In genomic region chr7:74379938-74380337, GRCh38 we compare ENCODE assay signal across 15 cellular contexts.
DNase-seq lines count a peak whose midpoint lies in the region; ATAC-seq, FAIRE-seq and TF ChIP-seq lines count a peak whose summit lies in the region.
"Had no signal": no experiment of that assay in that cellular context is flagged by ENCODE, and none has a peak within 500 bp of the region (broad histone marks: within the 10 kb centered on the region; RNA-seq: fewer than 3 reads in every experiment).

No MANE protein-coding gene starts in this region.

- FAIRE-seq in D721Med (lab: Jason Lieb, UNC), result no peak
- FAIRE-seq: GM19239 had no signal

- DNase-seq in GM23248, result peak; percentile 32
- peak in 49 of 56 donors; percentile 11 to 87 (median 52) for DNase-seq in amygdala (lab: John Stamatoyannopoulos, UW)
- DNase-seq in left ventricle myocardium inferior, result peak; percentile 49
- DNase-seq in activated CD4-positive, alpha-beta T cell treated with anti-CD3 and anti-CD28 coated beads, Interleukin-2, amount 10 ng/mL, durations not matched to agents 24 days and 14 days, result no peak
- no peak for DNase-seq in activated T-cell treated with anti-CD3 and anti-CD28 coated beads, Interleukin-2, amount 50 U/mL, for 4 hours
- DNase-seq in D721Med (ENCODE audit: insufficient read length, low spot score), result no peak
- DNase-seq: activated naive CD8-positive, alpha-beta T cell treated with anti-CD3 and anti-CD28 coated beads, Interleukin-2, amount 10 ng/mL, durations not matched to agents 7 days and 5 days; NCI-H226; stimulated activated CD4-positive, alpha-beta T cell treated with anti-CD3 and anti-CD28 coated beads, Interleukin-2, amount 100 ng/mL, for 24 hours; stimulated activated CD8-positive, alpha-beta memory T cell treated with anti-CD3 and anti-CD28 coated beads, Interleukin-4, amount 100 ng/mL, for 48 hours; T-helper 1 cell had no signal

- H3K9me3 ChIP-seq in GM23248 (ENCODE audit: low read depth) (no peaks in the 10 kb centered on the region), left ventricle myocardium inferior (replicated peaks) (no peaks in the 10 kb centered on the region)

- no peak overlapping the region for H3K27ac ChIP-seq in GM23248
- no peak overlapping the region for H3K27ac ChIP-seq in left ventricle myocardium inferior (replicated peaks)
- H3K27ac ChIP-seq in rectal smooth muscle tissue (ENCODE audit: low read depth, low read length), result peak overlapping the region; percentile 74

- no peaks in the 10 kb centered on the region for H3K27me3 Mint-ChIP-seq in activated CD4-positive, alpha-beta T cell treated with anti-CD3 and anti-CD28 coated beads, Interleukin-2, amount 10 ng/mL, durations not matched to agents 24 days and 14 days
- H3K27me3 Mint-ChIP-seq in activated T-cell treated with anti-CD3 and anti-CD28 coated beads, Interleukin-2, amount 50 U/mL, for 4 hours (ENCODE audit: low read depth), result no peaks in the 10 kb centered on the region
- H3K27me3 Mint-ChIP-seq: progenitor cell of endocrine pancreas had no signal

- H3K4me3 ChIP-seq in GM23248, result no peak overlapping the region
- no peak overlapping the region for H3K4me3 ChIP-seq in left ventricle myocardium inferior
- no peak overlapping the region for H3K4me3 ChIP-seq in rectal smooth muscle tissue (ENCODE audit: low read length)

- no peak for ATAC-seq in GM19463 (IDR thresholded peaks at IDR 0.05; ENCODE audit: unreplicated experiment)
- ATAC-seq in activated T-cell treated with anti-CD3 and anti-CD28 coated beads, Interleukin-2, amount 50 U/mL, for 4 hours, result no peak

- H3K36me3 ChIP-seq in GM23248 (ENCODE audit: low read depth), result peaks cover 13% of the 10 kb centered on the region
- peaks cover 17% of the 10 kb centered on the region for H3K36me3 ChIP-seq in left ventricle myocardium inferior
- peaks cover 12% of the 10 kb centered on the region for H3K36me3 ChIP-seq in rectal smooth muscle tissue (ENCODE audit: control insufficient read depth, insufficient read depth, low read length)

- peaks cover 4% of the 10 kb centered on the region; the same call in 1 of the 2 replicates for H3F3A ChIP-seq in GM23248 (ENCODE audit: insufficient read depth)

- in situ Hi-C loops in GM23248 (cut with MboI), result loop anchor here (25.0 kb wide), 2 partner anchors 143 to 518 kb away; partner anchors contain the start of gene TMEM270

- H3K36me3 Mint-ChIP-seq in activated CD4-positive, alpha-beta T cell treated with anti-CD3 and anti-CD28 coated beads, Interleukin-2, amount 10 ng/mL, durations not matched to agents 24 days and 14 days (ENCODE audit: low read depth), result no peaks in the 10 kb centered on the region
- H3K36me3 Mint-ChIP-seq in activated T-cell treated with anti-CD3 and anti-CD28 coated beads, Interleukin-2, amount 50 U/mL, for 4 hours (ENCODE audit: insufficient read depth), result peaks cover 4% of the 10 kb centered on the region
- H3K36me3 Mint-ChIP-seq: activated naive CD8-positive, alpha-beta T cell treated with anti-CD3 and anti-CD28 coated beads, Interleukin-2, amount 10 ng/mL, durations not matched to agents 7 days and 5 days had no signal

- intact Hi-C loops in left ventricle myocardium inferior (cut with micrococcal nuclease), result no loop called here
- intact Hi-C loops in activated CD4-positive, alpha-beta T cell treated with anti-CD3 and anti-CD28 coated beads, Interleukin-2, amount 10 ng/mL, durations not matched to agents 24 days and 14 days (cut with micrococcal nuclease), result no loop called here

- H3K9me2 ChIP-seq in GM23248 (ENCODE audit: insufficient read depth), result no peaks in the 10 kb centered on the region

- no peak overlapping the region for H3K27ac Mint-ChIP-seq in activated CD4-positive, alpha-beta T cell treated with anti-CD3 and anti-CD28 coated beads, Interleukin-2, amount 10 ng/mL, durations not matched to agents 24 days and 14 days
- H3K27ac Mint-ChIP-seq: activated naive CD8-positive, alpha-beta T cell treated with anti-CD3 and anti-CD28 coated beads, Interleukin-2, amount 10 ng/mL, durations not matched to agents 7 days and 5 days had no signal

- H3K9ac ChIP-seq in GM23248 (no peak overlapping the region), rectal smooth muscle tissue (ENCODE audit: low read length) (no peak overlapping the region)

- no peak overlapping the region for H3K4me2 ChIP-seq in GM23248 (ENCODE audit: unreplicated experiment)

- H3K9me3 Mint-ChIP-seq in activated CD4-positive, alpha-beta T cell treated with anti-CD3 and anti-CD28 coated beads, Interleukin-2, amount 10 ng/mL, durations not matched to agents 24 days and 14 days, result no peaks in the 10 kb centered on the region
- no peaks in the 10 kb centered on the region for H3K9me3 Mint-ChIP-seq in activated T-cell treated with anti-CD3 and anti-CD28 coated beads, Interleukin-2, amount 50 U/mL, for 4 hours
- H3K9me3 Mint-ChIP-seq: activated naive CD8-positive, alpha-beta T cell treated with anti-CD3 and anti-CD28 coated beads, Interleukin-2, amount 10 ng/mL, durations not matched to agents 7 days and 5 days had no signal

- H3K4me1 Mint-ChIP-seq in activated CD4-positive, alpha-beta T cell treated with anti-CD3 and anti-CD28 coated beads, Interleukin-2, amount 10 ng/mL, durations not matched to agents 24 days and 14 days, result no peaks in the 10 kb centered on the region
- no peaks in the 10 kb centered on the region for H3K4me1 Mint-ChIP-seq in activated T-cell treated with anti-CD3 and anti-CD28 coated beads, Interleukin-2, amount 50 U/mL, for 4 hours (ENCODE audit: low read depth)
- H3K4me1 Mint-ChIP-seq: activated naive CD8-positive, alpha-beta T cell treated with anti-CD3 and anti-CD28 coated beads, Interleukin-2, amount 10 ng/mL, durations not matched to agents 7 days and 5 days had no signal

- TF ChIP-seq CTCF in left ventricle myocardium inferior (IDR thresholded peaks at IDR 0.05; ENCODE audit: borderline replicate concordance) (no peak), D721Med (IDR thresholded peaks at IDR 0.05; ENCODE audit: insufficient read depth, missing control alignments) (no peak)

- 39 to 50% methylated on average over 2 of the region's 2 CpGs for WGBS in GM23248 (ENCODE audit: low coverage in 1 of 2, low lambda C conversion rate in 2 of 2, missing lambda C conversion rate in 2 of 2), 2 experiments

- H3K4me3 Mint-ChIP-seq in activated CD4-positive, alpha-beta T cell treated with anti-CD3 and anti-CD28 coated beads, Interleukin-2, amount 10 ng/mL, durations not matched to agents 24 days and 14 days, result no peak overlapping the region
- H3K4me3 Mint-ChIP-seq in activated T-cell treated with anti-CD3 and anti-CD28 coated beads, Interleukin-2, amount 50 U/mL, for 4 hours, result no peak overlapping the region
- H3K4me3 Mint-ChIP-seq: activated naive CD8-positive, alpha-beta T cell treated with anti-CD3 and anti-CD28 coated beads, Interleukin-2, amount 10 ng/mL, durations not matched to agents 7 days and 5 days had no signal

- no peaks in the 10 kb centered on the region for H4K20me1 ChIP-seq in GM23248 (ENCODE audit: insufficient read depth)

- H3K27me3 ChIP-seq in GM23248 (replicated peaks; ENCODE audit: insufficient read depth) (no peaks in the 10 kb centered on the region), left ventricle myocardium inferior (ENCODE audit: low read depth) (no peaks in the 10 kb centered on the region), rectal smooth muscle tissue (ENCODE audit: control insufficient read depth, insufficient read depth, low read length) (no peaks in the 10 kb centered on the region)

- no peaks in the 10 kb centered on the region for H3K4me1 ChIP-seq in GM23248 (ENCODE audit: insufficient read depth)
- H3K4me1 ChIP-seq in left ventricle myocardium inferior, result peaks cover 8% of the 10 kb centered on the region
- H3K4me1 ChIP-seq in rectal smooth muscle tissue (ENCODE audit: control insufficient read depth, insufficient read depth, low read length), result peaks cover 5% of the 10 kb centered on the region

- H3K79me2 ChIP-seq in GM23248 (ENCODE audit: insufficient read depth), result no peaks in the 10 kb centered on the region

- H2AFZ ChIP-seq in GM23248, result no peak overlapping the region

Comparison
In these comparisons a context has a peak if more than half of its experiments do, and no peak if none do; other contexts are left out.
1. DNase-seq: peak in GM23248 (single experiment), amygdala (49 of 56) and left ventricle myocardium inferior (single experiment); none in activated CD4-positive, alpha-beta T cell treated with anti-CD3 and anti-CD28 coated beads, Interleukin-2, amount 10 ng/mL, durations not matched to agents 24 days and 14 days (single experiment), activated T-cell treated with anti-CD3 and anti-CD28 coated beads, Interleukin-2, amount 50 U/mL, for 4 hours (single experiment) and D721Med (single experiment).